In the genomic region with DNA sequence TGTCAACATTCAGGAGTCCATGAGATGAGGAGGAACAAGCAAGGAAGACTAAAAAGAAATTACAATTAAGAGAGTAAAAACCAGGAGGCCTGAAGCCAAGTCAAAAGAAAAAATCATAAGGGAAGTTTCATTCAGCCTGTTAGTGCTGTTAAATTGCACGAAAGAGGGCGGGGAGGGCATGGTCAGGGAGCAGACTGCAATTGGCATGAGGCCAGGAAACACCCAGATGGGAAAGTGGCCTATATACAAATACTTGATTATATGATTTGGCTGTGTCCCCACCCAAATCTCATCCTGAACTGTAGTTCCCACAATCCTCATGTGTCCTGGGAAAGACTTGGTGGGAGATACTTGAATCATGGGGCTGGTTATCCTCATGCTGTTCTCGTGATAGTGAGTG, we compare ENCODE assay signal across 16 cellular contexts. TPM values are rescaled to one million over a fixed set of nuclear protein-coding genes. Genes with fewer than 3 reads are reported as not detected.
A peak's percentile ranks its signal among the peaks of the same experiment; 100 is the strongest.
DNase-seq lines count a peak whose midpoint lies in the region; ATAC-seq and FAIRE-seq lines count a peak whose summit lies in the region.
"Had no signal": no experiment of that assay in that cellular context is flagged by ENCODE, and none has a peak within 500 bp of the region (broad histone marks: within the 10 kb centered on the region; RNA-seq: fewer than 3 reads in every experiment).

No MANE protein-coding gene starts in this region.

- H3K27me3 ChIP-seq in right cardiac atrium (ENCODE audit: control insufficient read depth, insufficient read depth) (no peaks in the 10 kb centered on the region), small intestine (ENCODE audit: control insufficient read depth in 2 of 2, insufficient read depth in 2 of 2, low read length in 2 of 2) (no peaks in the 10 kb centered on the region)

- H3K4me1 ChIP-seq in right cardiac atrium (ENCODE audit: control insufficient read depth, insufficient read depth, low read length) (no peaks in the 10 kb centered on the region), small intestine (ENCODE audit: control insufficient read depth in 2 of 2, insufficient read depth in 1 of 2, low read depth in 1 of 2, low read length in 1 of 2) (no peaks in the 10 kb centered on the region)
- H3K4me1 ChIP-seq: BE2C had no signal

- H3K9me3 ChIP-seq in right cardiac atrium (ENCODE audit: control insufficient read depth, low read length) = no peaks in the 10 kb centered on the region
- H3K9me3 ChIP-seq in small intestine (ENCODE audit: control insufficient read depth, low read depth) = no peaks in the 10 kb centered on the region
- H3K9me3 ChIP-seq: BE2C had no signal

- intact Hi-C loops in right cardiac atrium (cut with DNase I) (no loop called here), cardiac septum (cut with DNase I) (no loop called here)

- 62% methylated on average over 3 of the region's 3 CpGs for WGBS in right cardiac atrium
- 34 to 58% (median 43%) methylated on average over 3 of the region's 3 CpGs for WGBS in small intestine, 3 donors

- H3K4me3 ChIP-seq in right cardiac atrium (ENCODE audit: low read length) = no peak overlapping the region
- no peak overlapping the region for H3K4me3 ChIP-seq in small intestine (ENCODE audit: low read depth in 1 of 2, low read length in 2 of 2)

- DNase-seq in DMS 273 (lab: John Stamatoyannopoulos, UW; ENCODE audit: unreplicated experiment) (peak; percentile 4), DMS 273 treated with DMSO at 0.1 percent for 48 hours (lab: John Stamatoyannopoulos, UW) (no peak), right cardiac atrium (peak in 2 of 3 donors; percentile 12 to 41), cardiac septum (ENCODE audit: low spot score) (no peak), dermis blood vessel endothelial cell (peak; percentile 2), small intestine (peak; percentile 48), NCI-H187 (lab: John Stamatoyannopoulos, UW) (no peak), C1 segment of cervical spinal cord (lab: John Stamatoyannopoulos, UW) (no peak)
- DNase-seq: BE2C; CD8-positive, alpha-beta T cell; KBM-7; NCI-H2227 treated with DMSO at 0.1 percent for 48 hours; NCI-H526 had no signal

- FAIRE-seq in small intestine (lab: Jason Lieb, UNC) = no peak
- FAIRE-seq: GM12892, H1 had no signal

- no peak for ATAC-seq in right cardiac atrium
- ATAC-seq: CD8-positive, alpha-beta T cell had no signal

- no peak overlapping the region for H3K27ac ChIP-seq in right cardiac atrium (ENCODE audit: low read length)
- H3K27ac ChIP-seq in small intestine (ENCODE audit: low read depth in 1 of 2, low read length in 1 of 2) = no peak overlapping the region
- H3K27ac ChIP-seq: 22Rv1 had no signal

- no peaks in the 10 kb centered on the region for H3K36me3 ChIP-seq in small intestine (ENCODE audit: control insufficient read depth in 2 of 2, insufficient read depth in 2 of 2, low read length in 2 of 2)
- H3K36me3 ChIP-seq: BE2C had no signal

RNA-seq across cellular contexts. Expression of a gene that starts 43.9 kb away (rescaled TPM):
- total RNA-seq in right cardiac atrium (1 to 10 TPM; 2.4 to 4.6 (median 3.1) TPM), cardiac septum (4.0 TPM), dermis blood vessel endothelial cell (0.34 and 0.70 TPM in 2 replicates)
- polyA plus RNA-seq in right cardiac atrium (1.4 TPM), small intestine (1 to 10 TPM; 3.1 to 6.9 (median 4.6) TPM)
- total RNA-seq: H1 had no signal
- polyA plus RNA-seq: H1 had no signal

Comparison
In these comparisons a context has a peak if more than half of its experiments do, and no peak if none do; other contexts are left out.
1. DNase-seq: peak in DMS 273 (single experiment), right cardiac atrium (2 of 3), dermis blood vessel endothelial cell (single experiment) and small intestine (single experiment); none in DMS 273 treated with DMSO at 0.1 percent for 48 hours (single experiment), cardiac septum (single experiment), NCI-H187 (0 of 2) and C1 segment of cervical spinal cord (0 of 14).